In the genomic region with DNA sequence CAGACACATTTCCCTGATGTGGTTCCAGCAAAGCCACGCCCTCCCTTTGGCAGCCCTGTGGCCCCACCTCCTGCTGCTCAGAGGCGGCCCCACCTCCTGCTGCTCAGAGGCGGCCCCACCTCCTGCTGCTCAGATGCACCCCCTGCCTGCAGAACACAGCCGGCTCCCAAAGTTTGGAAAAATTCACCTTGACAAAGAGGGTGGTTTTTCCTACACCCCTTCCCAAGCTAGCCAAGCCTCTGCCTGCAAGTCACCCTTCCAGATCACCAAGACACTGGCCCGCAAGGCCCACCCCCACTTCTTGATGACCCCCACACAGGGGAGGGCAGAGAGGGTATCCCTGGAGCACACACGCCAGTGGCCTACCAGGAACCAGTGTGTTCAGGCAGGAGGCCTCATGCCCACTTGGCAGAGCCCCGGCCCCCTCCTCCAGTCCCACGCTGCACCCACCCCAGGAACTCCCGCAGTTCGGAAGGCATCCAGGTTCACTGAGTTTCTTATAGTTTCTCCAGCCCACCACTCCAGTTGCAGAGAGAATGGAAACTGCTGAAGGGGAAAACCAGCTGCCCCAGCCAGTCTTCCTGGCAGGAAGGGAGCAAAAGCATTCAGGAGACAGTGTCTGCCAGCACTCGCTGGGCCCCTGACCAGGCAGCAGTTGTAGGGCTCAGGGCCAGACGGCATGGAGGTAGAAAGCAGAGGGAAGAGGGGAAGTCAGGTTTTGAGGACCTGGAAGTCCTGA, we compare ENCODE assay signal across 7 cellular contexts. TPM values are rescaled to one million over a fixed set of nuclear protein-coding genes. Genes with fewer than 3 reads are reported as not detected.
DNase-seq lines count a peak whose midpoint lies in the region; ATAC-seq, FAIRE-seq and TF ChIP-seq lines count a peak whose summit lies in the region.

No MANE protein-coding gene starts in this region.

- peaks cover 25% of the 10 kb centered on the region for H3K4me1 Mint-ChIP-seq in astrocyte (ENCODE audit: low read depth, unreplicated experiment)

- H4K20me1 ChIP-seq in astrocyte (ENCODE audit: insufficient read depth, low read length): peaks cover 31% of the 10 kb centered on the region

- peak; percentile 21 for TF ChIP-seq CTCF in GM13977 (IDR thresholded peaks at IDR 0.05; ENCODE audit: extremely low read depth, insufficient read depth, missing control alignments)
- peak; percentile 35 for TF ChIP-seq CTCF in astrocyte (IDR thresholded peaks at IDR 0.05; ENCODE audit: insufficient read depth, low read depth, low read length)
- TF ChIP-seq CTCF in spleen (IDR thresholded peaks at IDR 0.05 in 8 of 11, conservative IDR thresholded peaks at IDR 0.05 in 3 of 11): peak in 9 of 11 experiments; percentile 31 to 72 (median 53)

- peaks cover 13% of the 10 kb centered on the region for H3K36me3 Mint-ChIP-seq in astrocyte (ENCODE audit: low read depth, unreplicated experiment)

- in situ Hi-C loops in GM13977 (cut with MboI; ENCODE audit: low pct_unique_long_range_greater_than_20kb, low sequenced_read_pairs, unreplicated experiment): loop anchor here (10.0 kb wide), 1 partner anchor 127 kb away; no protein-coding TSS in a partner anchor

- H2AFZ ChIP-seq in astrocyte (ENCODE audit: low read depth, low read length): no peak overlapping the region

- H3K4me3 Mint-ChIP-seq in astrocyte (ENCODE audit: unreplicated experiment): peak overlapping the region; percentile 34

- H3K36me3 ChIP-seq in astrocyte (ENCODE audit: insufficient read depth, low read length) (peaks cover 17% of the 10 kb centered on the region), spleen (peaks cover 0 to 30% (median 0%) of the 10 kb centered on the region in 6 donors)

- H3K27ac Mint-ChIP-seq in astrocyte (ENCODE audit: unreplicated experiment): peak overlapping the region; percentile 47

- 42 to 48% (median 46%) methylated on average over 10 to 12 of the region's 12 CpGs for WGBS in spleen, 5 donors

- no peaks in the 10 kb centered on the region for H3K9me3 Mint-ChIP-seq in astrocyte (ENCODE audit: unreplicated experiment)

- TF ChIP-seq POLR2A in spleen (IDR thresholded peaks at IDR 0.05): no peak

- no peak overlapping the region for H3K4me3 ChIP-seq in astrocyte (ENCODE audit: insufficient read depth, low read depth, low read length)
- H3K4me3 ChIP-seq in spleen: no peak overlapping the region

- peak; percentile 71 for FAIRE-seq in astrocyte (lab: Jason Lieb, UNC)

- H3K27me3 ChIP-seq in astrocyte (ENCODE audit: insufficient read depth, low read length): no peaks in the 10 kb centered on the region
- peaks cover 0 to 26% (median 16%) of the 10 kb centered on the region in 7 donors for H3K27me3 ChIP-seq in spleen (replicated peaks in 1 of 7)

- H3K9ac ChIP-seq in astrocyte (ENCODE audit: low read length): peak overlapping the region; percentile 1

- DNase-seq in GM13977 (ENCODE audit: low spot score): no peak
- peak; percentile 45 to 57 for DNase-seq in Kasumi-1 (lab: John Stamatoyannopoulos, UW)
- peak; percentile 64 for DNase-seq in T1000 (lab: John Stamatoyannopoulos, UW)
- peak; percentile 76 for DNase-seq in astrocyte (ENCODE audit: low read depth)
- peak in 39 of 51 donors; percentile 13 to 86 (median 47) for DNase-seq in hypothalamus (lab: John Stamatoyannopoulos, UW)
- peak; percentile 94 for DNase-seq in spleen

- peak overlapping the region; percentile 65 for H3K4me2 ChIP-seq in astrocyte (ENCODE audit: low read length)

- H3K27ac ChIP-seq in astrocyte (ENCODE audit: low read depth, low read length): no peak overlapping the region
- H3K27ac ChIP-seq in spleen: peak overlapping the region in 2 of 8 donors; percentile 21 to 28

- H3K27me3 Mint-ChIP-seq in astrocyte (ENCODE audit: low read depth, unreplicated experiment): peaks cover 14% of the 10 kb centered on the region

- ATAC-seq in HG03378 (IDR thresholded peaks at IDR 0.05; ENCODE audit: unreplicated experiment): no peak

- H3K79me2 ChIP-seq in astrocyte (ENCODE audit: insufficient read depth, low read length): peaks cover 3% of the 10 kb centered on the region

- intact Hi-C loops in spleen (cut with DNase I; ENCODE audit: low total_unique reads): loop anchor here (5.0 kb wide), 1 partner anchor 275 kb away; the partner anchor contains the start of gene AEN

- H3K4me1 ChIP-seq in astrocyte (ENCODE audit: insufficient read depth, low read length) (peaks cover 42% of the 10 kb centered on the region), spleen (peaks cover 12 to 45% (median 33%) of the 10 kb centered on the region in 6 donors)

- H3K9me3 ChIP-seq in astrocyte (ENCODE audit: insufficient read depth, low read depth, low read length) (no peaks in the 10 kb centered on the region), spleen (no peaks in the 10 kb centered on the region)

RNA-seq across cellular contexts. Expression of gene HAPLN3, which starts 2.3 kb away (rescaled TPM):
- total RNA-seq in astrocyte (6.8 and 8.2 TPM in 2 replicates), spleen (10 to 100 TPM; 12.6 to 36.0 (median 17.3) TPM)
- 10 to 100 TPM in 2 of 3 donors, 1 to 10 TPM in 1; 9.7 to 16.6 (median 14.8) TPM for polyA plus RNA-seq in spleen

RNA-seq across cellular contexts. Expression of gene MFGE8, which starts 15.6 kb away (rescaled TPM):
- total RNA-seq in astrocyte (276 and 302 TPM in 2 replicates), spleen (100 to 1,000 TPM in 1 of 7 donors, 10 to 100 TPM in 6; 29.0 to 105 (median 66.8) TPM)
- polyA plus RNA-seq in spleen: 10 to 100 TPM; 21.8 to 82.7 (median 62.9) TPM
